ENCODE assay signal across 14 cellular contexts in the genomic region with DNA sequence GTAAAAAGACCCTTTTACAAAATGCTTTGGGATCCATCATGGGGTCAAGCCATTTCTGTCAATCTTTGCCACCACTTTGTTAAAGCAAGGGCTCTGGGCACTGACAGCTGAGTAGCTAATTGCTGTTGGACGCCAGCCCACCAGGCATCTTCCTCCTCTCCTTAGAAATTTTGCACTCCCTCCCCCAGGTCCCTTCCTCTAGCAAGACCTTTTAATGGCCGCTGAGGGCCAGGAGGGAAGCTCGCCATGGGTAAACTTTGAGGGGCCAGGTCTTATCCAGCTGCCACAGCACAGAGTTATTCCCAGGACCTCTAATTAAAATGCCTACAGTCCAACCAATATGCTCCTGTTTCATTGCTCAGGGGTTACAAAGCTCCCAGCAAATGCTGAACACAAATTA. TPM values are rescaled to one million over a fixed set of nuclear protein-coding genes. Genes with fewer than 3 reads are reported as not detected.
"Had no signal": no experiment of that assay in that cellular context is flagged by ENCODE, and none has a peak within 500 bp of the region (broad histone marks: within the 10 kb centered on the region; RNA-seq: fewer than 3 reads in every experiment).

No MANE protein-coding gene starts in this region.

- H3K4me3 ChIP-seq: ascending aorta, breast epithelium, pancreas had no signal

- H3K27ac ChIP-seq: ascending aorta, breast epithelium, epithelial cell of prostate, pancreas had no signal

- H3K4me1 ChIP-seq: ascending aorta, breast epithelium, pancreas had no signal

- H3K9me3 ChIP-seq: ascending aorta, breast epithelium, pancreas had no signal

- H3K36me3 ChIP-seq: ascending aorta, breast epithelium, pancreas had no signal

- DNase-seq: activated gamma-delta T cell treated with Interleukin-2 at 50 U/mL for 16 hours; cerebellar nuclear complex; effector memory CD8-positive, alpha-beta T cell; foreskin melanocyte; mesendoderm; stimulated activated CD4-positive, alpha-beta T cell treated with anti-CD3 and anti-CD28 coated beads, Interleukin-1b, Interleukin-23, amount 100 ng/mL, for 48 hours; stimulated activated naive CD8-positive, alpha-beta T cell treated with anti-CD3 and anti-CD28 coated beads, Interleukin-15, amount 100 ng/mL, for 72 hours; T1000 had no signal

- H3K27me3 ChIP-seq: ascending aorta, breast epithelium, pancreas had no signal

- ATAC-seq: activated CD4-positive, CD25-positive, alpha-beta regulatory T cell treated with anti-CD3 and anti-CD28 coated beads, Interleukin-2, amount 50 U/mL, for 24 hours; effector memory CD8-positive, alpha-beta T cell; stimulated activated naive CD8-positive, alpha-beta T cell treated with anti-CD3 and anti-CD28 coated beads, Interleukin-15, amount 100 ng/mL, for 72 hours had no signal

RNA-seq across cellular contexts. Expression of a gene that starts 16.9 kb away (rescaled TPM):
- total RNA-seq: ascending aorta, fibroblast of lung had no signal
